Comparison of ENCODE assay signal across 10 cellular contexts in the genomic region with DNA sequence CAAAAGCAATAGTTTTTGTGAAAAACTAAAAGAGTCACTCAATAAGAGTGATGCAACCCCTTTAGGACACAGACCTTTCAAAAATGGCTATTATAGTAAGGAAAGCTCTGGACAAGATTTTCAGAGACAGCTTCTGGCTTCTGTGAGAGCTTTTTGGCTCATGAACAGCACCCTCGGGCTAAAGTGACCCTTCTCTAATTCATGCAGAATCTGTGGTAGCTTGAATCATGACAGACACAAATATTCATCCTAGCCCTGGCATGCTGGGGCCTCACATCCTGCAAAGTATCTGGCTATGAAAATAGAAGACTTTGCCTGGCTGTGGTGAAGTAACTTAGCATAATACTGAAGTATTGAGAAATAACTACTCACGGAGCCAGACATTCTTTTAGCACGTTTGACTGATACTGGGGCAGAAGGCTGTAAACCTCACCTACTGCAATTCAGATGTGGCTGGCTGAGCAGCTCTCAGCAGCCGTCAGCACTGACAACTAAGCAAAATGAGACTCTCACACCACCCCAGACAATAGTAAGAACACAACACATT.
DNase-seq lines count a peak whose midpoint lies in the region; ATAC-seq, FAIRE-seq and TF ChIP-seq lines count a peak whose summit lies in the region.
"Had no signal": no experiment of that assay in that cellular context is flagged by ENCODE, and none has a peak within 500 bp of the region (broad histone marks: within the 10 kb centered on the region; RNA-seq: fewer than 3 reads in every experiment).

No MANE protein-coding gene starts in this region.

- no peak overlapping the region for H3K9ac ChIP-seq in Loucy (ENCODE audit: low read depth, low read length, poor library complexity, severe bottlenecking)
- H3K9ac ChIP-seq in HepG2 (ENCODE audit: insufficient read depth, low read depth, low read length) = no peak overlapping the region

- H2AFZ ChIP-seq in Loucy (ENCODE audit: low read length) (0 out of 2 replicates have a peak overlapping the region, but pooled peaks have one; percentile 45), HepG2 (ENCODE audit: low read length) (no peak overlapping the region)

- TF ChIP-seq RAD21 in HepG2 (CRISPR knock-in tag; IDR thresholded peaks at IDR 0.05) = no peak

- H3K4me2 ChIP-seq in Loucy (ENCODE audit: low read depth, low read length, poor library complexity, severe bottlenecking) (no peak overlapping the region), HepG2 (ENCODE audit: low read depth, low read length) (no peak overlapping the region)

- intact Hi-C loops in MCF 10A (cut with micrococcal nuclease) (loop anchor here (2.0 kb wide), 1 partner anchor 22 kb away; no protein-coding TSS in a partner anchor), HepG2 (cut with micrococcal nuclease; ENCODE audit: unreplicated experiment) (no loop called here)

- no peak for TF ChIP-seq EP300 in tibial nerve (IDR thresholded peaks at IDR 0.05)
- no peak for TF ChIP-seq EP300 in HepG2 (IDR thresholded peaks at IDR 0.05; ENCODE audit: low read depth in 2 of 2, low read length in 2 of 2)
- TF ChIP-seq EP300 in HepG2 (CRISPR knock-in tag; IDR thresholded peaks at IDR 0.05; ENCODE audit: borderline replicate concordance) = no peak

- H3K9me3 ChIP-seq in Loucy (ENCODE audit: insufficient read depth, low read depth, low read length) (no peaks in the 10 kb centered on the region), tibial nerve (no peaks in the 10 kb centered on the region), HepG2 (ENCODE audit: low read length) (no peaks in the 10 kb centered on the region)

- H3K27me3 Mint-ChIP-seq in MCF 10A (ENCODE audit: insufficient read depth, unreplicated experiment) = no peaks in the 10 kb centered on the region
- H3K27me3 Mint-ChIP-seq: natural killer cell treated with Interleukin-12 subunit alpha and Interleukin-12 subunit beta and Interleukin-15 and Interleukin-18, amount 100 ng/mL, for 72 hours had no signal

- POLR2A ChIA-PET in MCF 10A (lab: Yijun Ruan, JAX) = interaction anchor here (0.5 to 2.0 kb wide), 13 partner anchors 10 to 994 kb away, joined by 3 to 12 read pairs (median 3); no protein-coding TSS in a partner anchor
- POLR2A ChIA-PET in HepG2 (lab: Yijun Ruan, JAX) = no interaction called here

- TF ChIP-seq POLR2A in tibial nerve (IDR thresholded peaks at IDR 0.05) = no peak
- TF ChIP-seq POLR2A in HepG2 (IDR thresholded peaks at IDR 0.05; ENCODE audit: insufficient read depth in 1 of 2, low read depth in 2 of 2, low read length in 2 of 2) = no peak

- TF ChIP-seq CTCF in Loucy (conservative IDR thresholded peaks at IDR 0.05; ENCODE audit: low read length) = no peak
- TF ChIP-seq CTCF in MCF 10A (IDR thresholded peaks at IDR 0.05; ENCODE audit: unreplicated experiment) = no peak
- no peak for TF ChIP-seq CTCF in tibial nerve (IDR thresholded peaks at IDR 0.05)
- TF ChIP-seq CTCF in HepG2 (CRISPR knock-in tag; IDR thresholded peaks at IDR 0.05) = no peak

- BruUV-seq in MCF 10A (replicated peaks; lab: Mats Ljungman, UMichigan) = no TSS peak
- no TSS peak for BruUV-seq in HepG2 (replicated peaks; lab: Mats Ljungman, UMichigan)

- DNase-seq in MCF 10A (ENCODE audit: unreplicated experiment) (peak; percentile 96), islet precursor cell (peak; percentile 55), tibial nerve (ENCODE audit: low spot score in 2 of 2) (peak in 1 of 2 donors; percentile 7), HepG2 (ENCODE audit: low spot score) (no peak), left lobe of liver (ENCODE audit: low spot score) (no peak)
- DNase-seq in activated naive CD4-positive, alpha-beta T cell treated with Interleukin-2 at 50 U/mL for 16 hours = no peak
- DNase-seq: activated naive CD8-positive, alpha-beta T cell treated with anti-CD3 and anti-CD28 coated beads, Interleukin-2, amount 10 ng/mL, durations not matched to agents 7 days and 5 days had no signal

- H4K20me1 ChIP-seq in Loucy (ENCODE audit: insufficient read depth, low read length, poor library complexity, severe bottlenecking) (no peaks in the 10 kb centered on the region), HepG2 (ENCODE audit: insufficient read depth, low read length) (no peaks in the 10 kb centered on the region)

- no peaks in the 10 kb centered on the region for H3K9me2 ChIP-seq in Loucy (replicated peaks; ENCODE audit: low read depth, low read length)

- 15 to 21% methylated on average over 4 of the region's 4 CpGs for WGBS in tibial nerve, 2 donors
- 12% methylated on average over 3 of the region's 4 CpGs for WGBS in HepG2 (ENCODE audit: low lambda C conversion rate)

- in situ Hi-C loops in HepG2 (cut with HindIII; ENCODE audit: extremely low pct_ligation_motif_present, low pct_unique_long_range_greater_than_20kb) = no loop called here

- H3K79me2 ChIP-seq in Loucy (ENCODE audit: insufficient read depth, low read length) = no peaks in the 10 kb centered on the region
- H3K79me2 ChIP-seq in HepG2 (ENCODE audit: insufficient read depth, low read length) = no peaks in the 10 kb centered on the region

- no peak for FAIRE-seq in HepG2 (lab: Jason Lieb, UNC)

- peak overlapping the region; percentile 81 for H3K27ac Mint-ChIP-seq in MCF 10A (ENCODE audit: low read depth, unreplicated experiment)
- H3K27ac Mint-ChIP-seq: activated naive CD8-positive, alpha-beta T cell treated with anti-CD3 and anti-CD28 coated beads, Interleukin-2, amount 10 ng/mL, durations not matched to agents 7 days and 5 days; natural killer cell treated with Interleukin-12 subunit alpha and Interleukin-12 subunit beta and Interleukin-15 and Interleukin-18, amount 100 ng/mL, for 72 hours had no signal

- peak overlapping the region; percentile 49 for H3K4me3 Mint-ChIP-seq in MCF 10A (ENCODE audit: unreplicated experiment)
- H3K4me3 Mint-ChIP-seq: activated naive CD8-positive, alpha-beta T cell treated with anti-CD3 and anti-CD28 coated beads, Interleukin-2, amount 10 ng/mL, durations not matched to agents 7 days and 5 days; natural killer cell treated with Interleukin-12 subunit alpha and Interleukin-12 subunit beta and Interleukin-15 and Interleukin-18, amount 100 ng/mL, for 72 hours had no signal

- CTCF ChIA-PET in MCF 10A (lab: Yijun Ruan, JAX) (interaction anchor here (0.5 to 2.7 kb wide), 14 partner anchors 8 to 948 kb away, joined by 3 to 22 read pairs (median 4); no protein-coding TSS in a partner anchor), HepG2 (lab: Yijun Ruan, JAX; ENCODE audit: low intra/inter-chr PET ratio, low total read pairs) (no interaction called here)

- peaks cover 43% of the 10 kb centered on the region for H3K4me1 Mint-ChIP-seq in MCF 10A (ENCODE audit: insufficient read depth, unreplicated experiment)
- H3K4me1 Mint-ChIP-seq: activated naive CD8-positive, alpha-beta T cell treated with anti-CD3 and anti-CD28 coated beads, Interleukin-2, amount 10 ng/mL, durations not matched to agents 7 days and 5 days had no signal

- H3K27ac ChIP-seq in tibial nerve (peak overlapping the region in 3 of 4 donors; percentile 16 to 71 (median 70)), HepG2 (ENCODE audit: extremely low read length, insufficient read depth, low read length) (no peak overlapping the region)

- H3K4me1 ChIP-seq in Loucy (ENCODE audit: insufficient read depth, low read length, poor library complexity, severe bottlenecking) = peaks cover 25% of the 10 kb centered on the region
- H3K4me1 ChIP-seq in tibial nerve = peaks cover 0 to 20% (median 7%) of the 10 kb centered on the region in 4 donors
- H3K4me1 ChIP-seq in HepG2 (ENCODE audit: insufficient read depth, low read length) = no peaks in the 10 kb centered on the region

- no peaks in the 10 kb centered on the region for H3K9me3 Mint-ChIP-seq in MCF 10A (ENCODE audit: unreplicated experiment)
- H3K9me3 Mint-ChIP-seq: activated naive CD8-positive, alpha-beta T cell treated with anti-CD3 and anti-CD28 coated beads, Interleukin-2, amount 10 ng/mL, durations not matched to agents 7 days and 5 days had no signal

- ATAC-seq in HepG2 (no peak), left lobe of liver (no peak), HG03354 (IDR thresholded peaks at IDR 0.05; ENCODE audit: poor library complexity, severe bottlenecking, unreplicated experiment) (no peak)
- ATAC-seq: natural killer cell treated with Interleukin-12 subunit alpha and Interleukin-12 subunit beta and Interleukin-15 and Interleukin-18, amount 100 ng/mL, for 72 hours had no signal

- H3K36me3 ChIP-seq in Loucy (ENCODE audit: insufficient read depth, low read length) = no peaks in the 10 kb centered on the region
- no peaks in the 10 kb centered on the region for H3K36me3 ChIP-seq in tibial nerve
- no peaks in the 10 kb centered on the region for H3K36me3 ChIP-seq in HepG2 (replicated peaks in 1 of 2; ENCODE audit: control insufficient read depth in 1 of 2, insufficient read depth in 2 of 2, low read length in 2 of 2)

- H3K36me3 Mint-ChIP-seq in MCF 10A (ENCODE audit: insufficient read depth, unreplicated experiment) = no peaks in the 10 kb centered on the region
- H3K36me3 Mint-ChIP-seq: activated naive CD8-positive, alpha-beta T cell treated with anti-CD3 and anti-CD28 coated beads, Interleukin-2, amount 10 ng/mL, durations not matched to agents 7 days and 5 days; natural killer cell treated with Interleukin-12 subunit alpha and Interleukin-12 subunit beta and Interleukin-15 and Interleukin-18, amount 100 ng/mL, for 72 hours had no signal

- H3K27me3 ChIP-seq in Loucy (ENCODE audit: insufficient read depth, low read length, poor library complexity, severe bottlenecking) = no peaks in the 10 kb centered on the region
- no peaks in the 10 kb centered on the region for H3K27me3 ChIP-seq in tibial nerve
- H3K27me3 ChIP-seq in HepG2 (ENCODE audit: control insufficient read depth in 1 of 2, insufficient read depth in 2 of 2, low read length in 2 of 2) = no peaks in the 10 kb centered on the region

- H3K4me3 ChIP-seq in Loucy (ENCODE audit: low read length, poor library complexity, severe bottlenecking) = no peak overlapping the region
- no peak overlapping the region for H3K4me3 ChIP-seq in tibial nerve
- no peak overlapping the region for H3K4me3 ChIP-seq in HepG2 (replicated peaks in 1 of 3; ENCODE audit: insufficient read depth in 1 of 3, low read depth in 2 of 3, low read length in 3 of 3)

- no peaks in the 10 kb centered on the region for H3F3A ChIP-seq in Loucy (ENCODE audit: low read depth)

TF ChIP-seq in HepG2, 621 proteins besides CTCF, POLR2A, EP300 and RAD21 (continues in another document):
- TF ChIP-seq FOXJ3 (CRISPR knock-in tag; IDR thresholded peaks at IDR 0.05; ENCODE audit: borderline replicate concordance) (no peak), CEBPG (CRISPR knock-in tag; IDR thresholded peaks at IDR 0.05) (no peak), ZNF749 (CRISPR knock-in tag; IDR thresholded peaks at IDR 0.05; ENCODE audit: borderline replicate concordance) (no peak), CEBPB (IDR thresholded peaks at IDR 0.05; ENCODE audit: borderline replicate concordance, low read depth, low read length) (no peak), ZNF143 (CRISPR knock-in tag; IDR thresholded peaks at IDR 0.05) (no peak)

Comparison
In these comparisons a context has a peak if more than half of its experiments do, and no peak if none do; other contexts are left out.
1. DNase-seq: peak in MCF 10A (single experiment) and islet precursor cell (single experiment); none in HepG2 (single experiment), left lobe of liver (single experiment) and activated naive CD4-positive, alpha-beta T cell treated with Interleukin-2 at 50 U/mL for 16 hours (single experiment).